In the genomic region with DNA sequence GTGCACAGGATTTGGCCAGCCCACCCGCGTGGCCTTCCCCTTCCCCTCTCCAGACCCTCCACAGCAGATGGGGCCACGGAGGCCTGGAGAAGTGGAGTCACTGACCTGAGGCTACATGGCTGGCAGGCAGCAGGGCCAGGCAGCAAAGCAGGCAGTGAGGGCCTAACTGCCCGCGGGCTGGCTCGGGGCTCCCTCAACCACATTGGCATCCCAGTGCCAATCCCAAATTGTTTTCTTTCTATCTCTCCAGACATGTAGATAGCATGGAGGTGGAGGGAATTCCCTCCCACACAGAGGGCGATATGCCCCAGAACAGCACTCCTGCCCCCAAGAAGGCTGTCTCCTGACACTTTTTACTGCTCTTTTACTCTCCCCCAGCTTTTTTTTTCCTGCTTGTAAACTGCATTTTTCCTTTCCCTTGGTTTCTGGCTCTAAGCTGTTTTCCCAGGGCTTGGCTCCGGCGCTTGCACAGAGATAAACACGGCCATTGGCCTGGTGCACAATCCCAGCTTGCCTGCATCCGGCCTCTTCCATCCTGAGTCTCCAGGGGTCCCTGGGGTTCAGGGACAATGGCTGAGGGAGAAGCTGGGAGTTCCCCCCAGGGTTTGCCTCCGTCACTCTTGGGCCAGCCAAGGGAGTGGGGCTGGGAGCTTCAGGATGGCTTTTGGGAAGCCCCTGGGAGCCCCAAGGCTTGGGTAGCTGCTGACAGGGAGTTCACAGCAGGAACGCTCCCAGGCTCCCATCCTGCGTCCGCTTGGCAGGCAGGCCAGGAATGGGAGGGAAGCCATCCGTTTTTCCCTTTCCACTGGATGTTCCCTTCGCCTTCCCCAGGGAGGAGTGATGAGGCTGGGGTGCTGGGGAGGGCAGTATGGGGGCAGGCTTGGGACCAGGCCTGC, we compare ENCODE assay signal across 1 cellular context.
TF ChIP-seq lines count a peak whose summit lies in the region.

No MANE protein-coding gene starts in this region.

TF ChIP-seq in H1, 55 proteins besides CTCF, POLR2A, EP300 and RAD21:
- TF ChIP-seq CBX8 (IDR thresholded peaks at IDR 0.05; ENCODE audit: borderline replicate concordance, low read depth, low read length) (no peak), RBBP5 (IDR thresholded peaks at IDR 0.05; ENCODE audit: borderline replicate concordance, low read depth, low read length) (0 out of 2 replicates have a peak, but pooled peaks have one; percentile 13), JUN (IDR thresholded peaks at IDR 0.05; ENCODE audit: low read depth, low read length) (no peak), GABPA (IDR thresholded peaks at IDR 0.05; ENCODE audit: borderline replicate concordance, insufficient read depth, low read length) (0 out of 2 replicates have a peak, but pooled peaks have one; percentile 2), SIRT6 (IDR thresholded peaks at IDR 0.05; ENCODE audit: low read length) (no peak), TAF1 (IDR thresholded peaks at IDR 0.05; ENCODE audit: low read depth, low read length) (0 out of 2 replicates have a peak, but pooled peaks have one; percentile 36)
TF ChIP-seq in H1: peak in this region for 3.
